1 cellular context compared by ENCODE assay signal in the genomic region with DNA sequence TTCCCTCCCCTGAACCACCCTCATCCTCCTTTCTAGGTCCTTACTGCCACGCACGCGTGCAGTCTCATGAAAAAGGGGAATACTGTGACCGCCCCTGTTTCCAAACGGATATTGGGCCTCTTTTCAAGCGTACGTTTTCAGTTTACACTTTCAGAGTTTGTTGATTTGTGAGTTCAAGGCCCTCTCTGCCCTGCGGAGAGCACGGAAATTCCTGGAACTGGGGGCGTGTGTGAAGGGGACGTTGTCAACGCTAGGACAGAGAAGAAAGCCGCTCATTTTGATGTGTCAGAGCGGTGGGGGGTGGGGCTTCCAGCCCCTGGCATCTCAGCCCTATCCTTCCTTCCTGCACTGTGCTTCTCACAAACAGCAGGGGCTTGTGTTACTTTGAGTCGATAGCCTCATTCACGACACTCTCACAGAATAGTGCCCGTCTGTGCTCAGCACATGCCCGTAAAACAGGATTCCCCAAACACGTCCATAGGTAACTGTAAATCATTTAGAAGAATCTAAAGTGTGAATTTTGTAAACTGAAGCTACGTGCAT.
TF ChIP-seq lines count a peak whose summit lies in the region.

No MANE protein-coding gene starts in this region.

TF ChIP-seq in HepG2, 621 proteins besides CTCF, POLR2A, EP300 and RAD21 (continued from another document and continues in another):
- TF ChIP-seq, protein P1, sequence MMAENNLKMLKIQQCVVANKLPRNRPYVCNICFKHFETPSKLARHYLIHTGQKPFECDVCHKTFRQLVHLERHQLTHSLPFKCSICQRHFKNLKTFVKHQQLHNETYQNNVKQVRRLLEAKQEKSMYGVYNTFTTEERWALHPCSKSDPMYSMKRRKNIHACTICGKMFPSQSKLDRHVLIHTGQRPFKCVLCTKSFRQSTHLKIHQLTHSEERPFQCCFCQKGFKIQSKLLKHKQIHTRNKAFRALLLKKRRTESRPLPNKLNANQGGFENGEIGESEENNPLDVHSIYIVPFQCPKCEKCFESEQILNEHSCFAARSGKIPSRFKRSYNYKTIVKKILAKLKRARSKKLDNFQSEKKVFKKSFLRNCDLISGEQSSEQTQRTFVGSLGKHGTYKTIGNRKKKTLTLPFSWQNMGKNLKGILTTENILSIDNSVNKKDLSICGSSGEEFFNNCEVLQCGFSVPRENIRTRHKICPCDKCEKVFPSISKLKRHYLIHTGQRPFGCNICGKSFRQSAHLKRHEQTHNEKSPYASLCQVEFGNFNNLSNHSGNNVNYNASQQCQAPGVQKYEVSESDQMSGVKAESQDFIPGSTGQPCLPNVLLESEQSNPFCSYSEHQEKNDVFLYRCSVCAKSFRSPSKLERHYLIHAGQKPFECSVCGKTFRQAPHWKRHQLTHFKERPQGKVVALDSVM (CRISPR knock-in tag; IDR thresholded peaks at IDR 0.05), result no peak
- no peak for TF ChIP-seq THAP9 (CRISPR knock-in tag; IDR thresholded peaks at IDR 0.05; ENCODE audit: borderline replicate concordance)
- TF ChIP-seq, protein P2, sequence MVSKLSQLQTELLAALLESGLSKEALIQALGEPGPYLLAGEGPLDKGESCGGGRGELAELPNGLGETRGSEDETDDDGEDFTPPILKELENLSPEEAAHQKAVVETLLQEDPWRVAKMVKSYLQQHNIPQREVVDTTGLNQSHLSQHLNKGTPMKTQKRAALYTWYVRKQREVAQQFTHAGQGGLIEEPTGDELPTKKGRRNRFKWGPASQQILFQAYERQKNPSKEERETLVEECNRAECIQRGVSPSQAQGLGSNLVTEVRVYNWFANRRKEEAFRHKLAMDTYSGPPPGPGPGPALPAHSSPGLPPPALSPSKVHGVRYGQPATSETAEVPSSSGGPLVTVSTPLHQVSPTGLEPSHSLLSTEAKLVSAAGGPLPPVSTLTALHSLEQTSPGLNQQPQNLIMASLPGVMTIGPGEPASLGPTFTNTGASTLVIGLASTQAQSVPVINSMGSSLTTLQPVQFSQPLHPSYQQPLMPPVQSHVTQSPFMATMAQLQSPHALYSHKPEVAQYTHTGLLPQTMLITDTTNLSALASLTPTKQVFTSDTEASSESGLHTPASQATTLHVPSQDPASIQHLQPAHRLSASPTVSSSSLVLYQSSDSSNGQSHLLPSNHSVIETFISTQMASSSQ (IDR thresholded peaks at IDR 0.05; ENCODE audit: low read depth), result peak; percentile 81
- TF ChIP-seq, protein P2 (CRISPR knock-in tag; IDR thresholded peaks at IDR 0.05; ENCODE audit: borderline replicate concordance), result peak; percentile 92
- peak; percentile 99 for TF ChIP-seq GATA4 (IDR thresholded peaks at IDR 0.05; ENCODE audit: borderline replicate concordance, low read depth)
- TF ChIP-seq MATR3 (CRISPR knock-in tag; IDR thresholded peaks at IDR 0.05), result no peak
- no peak for TF ChIP-seq IKZF4 (CRISPR knock-in tag; IDR thresholded peaks at IDR 0.05; ENCODE audit: borderline replicate concordance, low read depth, not compliant biosample characterization)
- TF ChIP-seq ZNF446 (CRISPR knock-in tag; IDR thresholded peaks at IDR 0.05), result no peak
- TF ChIP-seq ZNF543 (CRISPR knock-in tag; IDR thresholded peaks at IDR 0.05), result no peak; the same call in 1 of the 2 replicates
- TF ChIP-seq SAFB2 (CRISPR knock-in tag; IDR thresholded peaks at IDR 0.05; ENCODE audit: borderline replicate concordance, low read depth), result no peak; the same call in 1 of the 2 replicates
- TF ChIP-seq TAF1 (CRISPR knock-in tag; IDR thresholded peaks at IDR 0.05), result peak; percentile 47; the same call in 1 of the 2 replicates
- TF ChIP-seq RAD51 (IDR thresholded peaks at IDR 0.05; ENCODE audit: borderline replicate concordance), result no peak
- no peak for TF ChIP-seq AGO2 (optimal IDR thresholded peaks at IDR 0.05; ENCODE audit: low read depth, low read length)
- TF ChIP-seq SETDB1 (CRISPR knock-in tag; IDR thresholded peaks at IDR 0.05; ENCODE audit: borderline replicate concordance), result no peak
- TF ChIP-seq, protein P3, sequence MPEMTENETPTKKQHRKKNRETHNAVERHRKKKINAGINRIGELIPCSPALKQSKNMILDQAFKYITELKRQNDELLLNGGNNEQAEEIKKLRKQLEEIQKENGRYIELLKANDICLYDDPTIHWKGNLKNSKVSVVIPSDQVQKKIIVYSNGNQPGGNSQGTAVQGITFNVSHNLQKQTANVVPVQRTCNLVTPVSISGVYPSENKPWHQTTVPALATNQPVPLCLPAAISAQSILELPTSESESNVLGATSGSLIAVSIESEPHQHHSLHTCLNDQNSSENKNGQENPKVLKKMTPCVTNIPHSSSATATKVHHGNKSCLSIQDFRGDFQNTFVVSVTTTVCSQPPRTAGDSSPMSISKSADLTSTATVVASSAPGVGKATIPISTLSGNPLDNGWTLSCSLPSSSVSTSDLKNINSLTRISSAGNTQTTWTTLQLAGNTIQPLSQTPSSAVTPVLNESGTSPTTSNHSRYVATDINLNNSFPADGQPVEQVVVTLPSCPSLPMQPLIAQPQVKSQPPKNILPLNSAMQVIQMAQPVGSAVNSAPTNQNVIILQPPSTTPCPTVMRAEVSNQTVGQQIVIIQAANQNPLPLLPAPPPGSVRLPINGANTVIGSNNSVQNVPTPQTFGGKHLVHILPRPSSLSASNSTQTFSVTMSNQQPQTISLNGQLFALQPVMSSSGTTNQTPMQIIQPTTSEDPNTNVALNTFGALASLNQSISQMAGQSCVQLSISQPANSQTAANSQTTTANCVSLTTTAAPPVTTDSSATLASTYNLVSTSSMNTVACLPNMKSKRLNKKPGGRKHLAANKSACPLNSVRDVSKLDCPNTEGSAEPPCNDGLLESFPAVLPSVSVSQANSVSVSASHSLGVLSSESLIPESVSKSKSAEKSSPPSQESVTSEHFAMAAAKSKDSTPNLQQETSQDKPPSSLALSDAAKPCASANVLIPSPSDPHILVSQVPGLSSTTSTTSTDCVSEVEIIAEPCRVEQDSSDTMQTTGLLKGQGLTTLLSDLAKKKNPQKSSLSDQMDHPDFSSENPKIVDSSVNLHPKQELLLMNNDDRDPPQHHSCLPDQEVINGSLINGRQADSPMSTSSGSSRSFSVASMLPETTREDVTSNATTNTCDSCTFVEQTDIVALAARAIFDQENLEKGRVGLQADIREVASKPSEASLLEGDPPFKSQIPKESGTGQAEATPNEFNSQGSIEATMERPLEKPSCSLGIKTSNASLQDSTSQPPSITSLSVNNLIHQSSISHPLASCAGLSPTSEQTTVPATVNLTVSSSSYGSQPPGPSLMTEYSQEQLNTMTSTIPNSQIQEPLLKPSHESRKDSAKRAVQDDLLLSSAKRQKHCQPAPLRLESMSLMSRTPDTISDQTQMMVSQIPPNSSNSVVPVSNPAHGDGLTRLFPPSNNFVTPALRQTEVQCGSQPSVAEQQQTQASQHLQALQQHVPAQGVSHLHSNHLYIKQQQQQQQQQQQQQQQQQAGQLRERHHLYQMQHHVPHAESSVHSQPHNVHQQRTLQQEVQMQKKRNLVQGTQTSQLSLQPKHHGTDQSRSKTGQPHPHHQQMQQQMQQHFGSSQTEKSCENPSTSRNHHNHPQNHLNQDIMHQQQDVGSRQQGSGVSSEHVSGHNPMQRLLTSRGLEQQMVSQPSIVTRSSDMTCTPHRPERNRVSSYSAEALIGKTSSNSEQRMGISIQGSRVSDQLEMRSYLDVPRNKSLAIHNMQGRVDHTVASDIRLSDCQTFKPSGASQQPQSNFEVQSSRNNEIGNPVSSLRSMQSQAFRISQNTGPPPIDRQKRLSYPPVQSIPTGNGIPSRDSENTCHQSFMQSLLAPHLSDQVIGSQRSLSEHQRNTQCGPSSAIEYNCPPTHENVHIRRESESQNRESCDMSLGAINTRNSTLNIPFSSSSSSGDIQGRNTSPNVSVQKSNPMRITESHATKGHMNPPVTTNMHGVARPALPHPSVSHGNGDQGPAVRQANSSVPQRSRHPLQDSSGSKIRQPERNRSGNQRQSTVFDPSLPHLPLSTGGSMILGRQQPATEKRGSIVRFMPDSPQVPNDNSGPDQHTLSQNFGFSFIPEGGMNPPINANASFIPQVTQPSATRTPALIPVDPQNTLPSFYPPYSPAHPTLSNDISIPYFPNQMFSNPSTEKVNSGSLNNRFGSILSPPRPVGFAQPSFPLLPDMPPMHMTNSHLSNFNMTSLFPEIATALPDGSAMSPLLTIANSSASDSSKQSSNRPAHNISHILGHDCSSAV (CRISPR knock-in tag; IDR thresholded peaks at IDR 0.05; ENCODE audit: borderline replicate concordance), result no peak
- TF ChIP-seq, protein P4, sequence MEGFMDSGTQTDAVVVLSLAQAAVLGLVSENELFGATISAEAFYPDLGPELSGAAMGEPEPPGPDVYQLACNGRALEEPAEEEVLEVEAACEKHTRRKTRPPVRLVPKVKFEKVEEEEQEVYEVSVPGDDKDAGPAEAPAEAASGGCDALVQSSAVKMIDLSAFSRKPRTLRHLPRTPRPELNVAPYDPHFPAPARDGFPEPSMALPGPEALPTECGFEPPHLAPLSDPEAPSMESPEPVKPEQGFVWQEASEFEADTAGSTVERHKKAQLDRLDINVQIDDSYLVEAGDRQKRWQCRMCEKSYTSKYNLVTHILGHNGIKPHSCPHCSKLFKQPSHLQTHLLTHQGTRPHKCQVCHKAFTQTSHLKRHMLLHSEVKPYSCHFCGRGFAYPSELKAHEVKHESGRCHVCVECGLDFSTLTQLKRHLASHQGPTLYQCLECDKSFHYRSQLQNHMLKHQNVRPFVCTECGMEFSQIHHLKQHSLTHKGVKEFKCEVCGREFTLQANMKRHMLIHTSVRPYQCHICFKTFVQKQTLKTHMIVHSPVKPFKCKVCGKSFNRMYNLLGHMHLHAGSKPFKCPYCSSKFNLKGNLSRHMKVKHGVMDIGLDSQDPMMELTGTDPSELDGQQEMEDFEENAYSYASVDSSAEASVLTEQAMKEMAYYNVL (CRISPR knock-in tag; IDR thresholded peaks at IDR 0.05; ENCODE audit: borderline replicate concordance), result peak; percentile 95; the same call in 1 of the 2 replicates
- no peak for TF ChIP-seq ZNF782 (CRISPR knock-in tag; IDR thresholded peaks at IDR 0.05; ENCODE audit: borderline replicate concordance)
- peak; percentile 46; the same call in 1 of the 2 replicates for TF ChIP-seq ZNF552 (CRISPR knock-in tag; IDR thresholded peaks at IDR 0.05; ENCODE audit: borderline replicate concordance)
- TF ChIP-seq REPIN1 (CRISPR knock-in tag; IDR thresholded peaks at IDR 0.05; ENCODE audit: borderline replicate concordance, low read depth), result peak; percentile 93
- no peak for TF ChIP-seq GZF1 (CRISPR knock-in tag; IDR thresholded peaks at IDR 0.05)
- TF ChIP-seq, protein P5, sequence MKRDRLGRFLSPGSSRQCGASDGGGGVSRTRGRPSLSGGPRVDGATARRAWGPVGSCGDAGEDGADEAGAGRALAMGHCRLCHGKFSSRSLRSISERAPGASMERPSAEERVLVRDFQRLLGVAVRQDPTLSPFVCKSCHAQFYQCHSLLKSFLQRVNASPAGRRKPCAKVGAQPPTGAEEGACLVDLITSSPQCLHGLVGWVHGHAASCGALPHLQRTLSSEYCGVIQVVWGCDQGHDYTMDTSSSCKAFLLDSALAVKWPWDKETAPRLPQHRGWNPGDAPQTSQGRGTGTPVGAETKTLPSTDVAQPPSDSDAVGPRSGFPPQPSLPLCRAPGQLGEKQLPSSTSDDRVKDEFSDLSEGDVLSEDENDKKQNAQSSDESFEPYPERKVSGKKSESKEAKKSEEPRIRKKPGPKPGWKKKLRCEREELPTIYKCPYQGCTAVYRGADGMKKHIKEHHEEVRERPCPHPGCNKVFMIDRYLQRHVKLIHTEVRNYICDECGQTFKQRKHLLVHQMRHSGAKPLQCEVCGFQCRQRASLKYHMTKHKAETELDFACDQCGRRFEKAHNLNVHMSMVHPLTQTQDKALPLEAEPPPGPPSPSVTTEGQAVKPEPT (CRISPR knock-in tag; IDR thresholded peaks at IDR 0.05; ENCODE audit: low read depth), result 0 out of 2 replicates have a peak, but pooled peaks have one; percentile 32
- TF ChIP-seq GLI4 (CRISPR knock-in tag; IDR thresholded peaks at IDR 0.05; ENCODE audit: borderline replicate concordance), result no peak
- no peak for TF ChIP-seq ZBTB20 (CRISPR knock-in tag; IDR thresholded peaks at IDR 0.05; ENCODE audit: borderline replicate concordance, low read depth)
- TF ChIP-seq DR1 (CRISPR knock-in tag; IDR thresholded peaks at IDR 0.05), result no peak
- TF ChIP-seq NR3C1 (CRISPR knock-in tag; IDR thresholded peaks at IDR 0.05), result no peak
- TF ChIP-seq BHLHE40 (IDR thresholded peaks at IDR 0.05; ENCODE audit: low read length), result peak; percentile 24; the same call in 1 of the 2 replicates
- TF ChIP-seq SCMH1 (CRISPR knock-in tag; IDR thresholded peaks at IDR 0.05; ENCODE audit: borderline replicate concordance), result no peak
- no peak for TF ChIP-seq ADNP (CRISPR knock-in tag; IDR thresholded peaks at IDR 0.05)
- peak; percentile 76; the same call in 1 of the 2 replicates for TF ChIP-seq KLF11 (CRISPR knock-in tag; IDR thresholded peaks at IDR 0.05)
- no peak for TF ChIP-seq IRF1 (CRISPR knock-in tag; IDR thresholded peaks at IDR 0.05; ENCODE audit: low read depth)
- TF ChIP-seq SRY (CRISPR knock-in tag; IDR thresholded peaks at IDR 0.05), result no peak
- TF ChIP-seq NFE2L1 (CRISPR knock-in tag; IDR thresholded peaks at IDR 0.05; ENCODE audit: borderline replicate concordance), result no peak
